ENCODE assay signal across 21 cellular contexts in the genomic region with DNA sequence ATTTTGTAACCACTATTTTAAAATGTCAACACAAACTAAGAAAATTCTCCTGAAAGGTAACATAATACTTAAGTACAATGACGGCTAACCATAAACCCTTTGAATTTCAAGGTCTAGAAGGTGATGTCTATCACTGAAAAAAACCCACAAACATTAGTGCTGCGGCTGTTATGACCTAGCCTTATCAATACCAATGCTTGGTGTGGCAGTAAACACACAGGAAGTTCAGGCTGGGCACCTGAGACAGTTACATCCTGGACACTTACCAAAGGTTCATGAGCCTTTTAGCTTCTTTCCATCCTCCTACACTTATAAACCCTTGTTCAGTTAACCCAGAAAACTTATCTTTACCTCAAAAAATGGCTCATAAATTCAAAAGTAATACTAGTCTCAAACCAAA.
"Had no signal": no experiment of that assay in that cellular context is flagged by ENCODE, and none has a peak within 500 bp of the region (broad histone marks: within the 10 kb centered on the region; RNA-seq: fewer than 3 reads in every experiment).

No MANE protein-coding gene starts in this region.

- H3K36me3 ChIP-seq: brain microvascular endothelial cell, neural progenitor cell had no signal

- H3K4me3 ChIP-seq: dorsolateral prefrontal cortex, lung, neural progenitor cell, smooth muscle cell, stomach, testis, upper lobe of left lung had no signal

- DNase-seq: activated CD4-positive, alpha-beta T cell treated with anti-CD3 and anti-CD28 coated beads, Interleukin-2, amount 50 U/mL, for 48 hours; activated naive CD4-positive, alpha-beta T cell treated with anti-CD3 and anti-CD28 coated beads for 36 hours; aorta; brain microvascular endothelial cell; central memory CD4-positive, alpha-beta T cell; dorsolateral prefrontal cortex; endodermal cell; foreskin fibroblast; glutamatergic neuron; hippocampal formation; midbrain; stimulated activated CD4-positive, alpha-beta T cell treated with anti-CD3 and anti-CD28 coated beads, Interleukin-4, amount 100 ng/mL, for 24 hours; stomach; testis; upper lobe of left lung had no signal

- H3K27ac Mint-ChIP-seq: activated naive CD4-positive, alpha-beta T cell treated with anti-CD3 and anti-CD28 coated beads for 36 hours; endodermal cell; neural progenitor cell; stimulated activated effector memory CD8-positive, alpha-beta T cell treated with anti-CD3 and anti-CD28 coated beads, Interleukin-12 subunit alpha, Interleukin-12 subunit beta, amount 100 ng/mL, for 72 hours had no signal

- ATAC-seq: left lobe of liver; sciatic nerve; stimulated activated effector memory CD8-positive, alpha-beta T cell treated with anti-CD3 and anti-CD28 coated beads, Interleukin-12 subunit alpha, Interleukin-12 subunit beta, amount 100 ng/mL, for 72 hours had no signal

- H3K4me3 Mint-ChIP-seq: activated naive CD4-positive, alpha-beta T cell treated with anti-CD3 and anti-CD28 coated beads for 36 hours; endodermal cell; neural progenitor cell; stimulated activated effector memory CD8-positive, alpha-beta T cell treated with anti-CD3 and anti-CD28 coated beads, Interleukin-12 subunit alpha, Interleukin-12 subunit beta, amount 100 ng/mL, for 72 hours had no signal

- H3K4me2 ChIP-seq: neural progenitor cell, smooth muscle cell had no signal

- H3K4me1 ChIP-seq: testis had no signal

- H3K9ac ChIP-seq: neural progenitor cell had no signal

- H3K9me3 Mint-ChIP-seq: activated naive CD4-positive, alpha-beta T cell treated with anti-CD3 and anti-CD28 coated beads for 36 hours; endodermal cell; neural progenitor cell; stimulated activated effector memory CD8-positive, alpha-beta T cell treated with anti-CD3 and anti-CD28 coated beads, Interleukin-12 subunit alpha, Interleukin-12 subunit beta, amount 100 ng/mL, for 72 hours had no signal

- H3K9me3 ChIP-seq: stomach, testis, upper lobe of left lung had no signal

- H2AFZ ChIP-seq: neural progenitor cell had no signal

- H3K36me3 Mint-ChIP-seq: stimulated activated effector memory CD8-positive, alpha-beta T cell treated with anti-CD3 and anti-CD28 coated beads, Interleukin-12 subunit alpha, Interleukin-12 subunit beta, amount 100 ng/mL, for 72 hours had no signal

- H3K27me3 ChIP-seq: brain microvascular endothelial cell, dorsolateral prefrontal cortex, neural progenitor cell, stomach, testis, upper lobe of left lung had no signal
